ENCODE assay signal across 17 cellular contexts in the genomic region with DNA sequence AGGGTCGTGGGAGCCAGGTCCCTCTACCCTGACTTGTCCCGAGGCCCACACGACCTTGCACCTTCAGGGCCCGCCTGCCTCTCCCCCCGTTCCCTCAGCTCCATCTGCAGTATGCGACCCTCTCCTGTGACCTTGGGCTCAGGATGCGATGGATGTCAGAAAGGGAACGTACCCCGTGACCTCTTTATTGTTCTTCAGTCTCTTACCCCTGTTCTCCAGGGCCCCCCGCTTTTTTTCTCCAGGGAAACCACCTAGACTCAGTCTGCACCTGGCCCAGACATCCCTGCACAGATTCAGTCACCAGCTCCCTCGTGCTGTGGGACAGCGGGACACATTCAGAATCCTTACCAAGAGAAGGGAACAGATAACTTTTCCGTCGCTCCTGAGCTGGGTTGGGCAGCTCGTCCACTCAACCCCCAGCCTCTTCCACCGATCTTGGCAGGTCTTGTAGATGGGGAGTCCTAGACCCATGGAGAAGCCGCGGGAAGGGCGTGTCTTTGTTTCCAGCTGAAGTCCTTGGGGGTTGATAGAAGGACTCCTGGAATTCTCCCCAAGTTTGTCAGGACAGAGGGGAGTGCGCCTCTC. TPM values are rescaled to one million over a fixed set of nuclear protein-coding genes. Genes with fewer than 3 reads are reported as not detected.
"Had no signal": no experiment of that assay in that cellular context is flagged by ENCODE, and none has a peak within 500 bp of the region (broad histone marks: within the 10 kb centered on the region; RNA-seq: fewer than 3 reads in every experiment).

No MANE protein-coding gene starts in this region.

- H3K9ac ChIP-seq: parathyroid adenoma had no signal

- H3K9me3 ChIP-seq: breast epithelium, esophagus muscularis mucosa, vagina had no signal

- H2AFZ ChIP-seq: parathyroid adenoma had no signal

- H3K79me2 ChIP-seq: parathyroid adenoma had no signal

- H3K36me3 ChIP-seq: breast epithelium, esophagus muscularis mucosa, vagina had no signal

- H3K4me1 ChIP-seq: parathyroid adenoma had no signal

- H3K4me3 ChIP-seq: esophagus muscularis mucosa, vagina had no signal

- DNase-seq: activated gamma-delta T cell treated with Interleukin-2 at 50 U/mL for 16 hours; activated T-cell treated with anti-CD3 and anti-CD28 coated beads, Interleukin-2, amount 50 U/mL, for 72 hours; aorta; hypothalamus; kidney; left ventricle myocardium superior; T-helper 2 cell had no signal

- H3K27ac ChIP-seq: breast epithelium, dorsolateral prefrontal cortex, esophagus muscularis mucosa, parathyroid adenoma, vagina had no signal

- ATAC-seq: activated CD4-positive, CD25-positive, alpha-beta regulatory T cell treated with anti-CD3 and anti-CD28 coated beads, Interleukin-2, amount 50 U/mL, for 24 hours; activated T-cell treated with anti-CD3 and anti-CD28 coated beads, Interleukin-2, amount 50 U/mL, for 72 hours; left ventricle myocardium superior had no signal

RNA-seq across cellular contexts. Expression of a gene that starts 1.3 kb away (rescaled TPM):
- total RNA-seq: activated T-cell treated with anti-CD3 and anti-CD28 coated beads, Interleukin-2, amount 50 U/mL, for 72 hours; aorta; breast epithelium; cerebellum; fibroblast of villous mesenchyme; kidney; left ventricle myocardium superior; skeletal muscle tissue had no signal
- polyA plus RNA-seq: aorta had no signal

RNA-seq across cellular contexts. Expression of a gene that starts 28.7 kb away (rescaled TPM):
- total RNA-seq: activated T-cell treated with anti-CD3 and anti-CD28 coated beads, Interleukin-2, amount 50 U/mL, for 72 hours; fibroblast of villous mesenchyme; neural crest cell had no signal

RNA-seq across cellular contexts. Expression of a gene that starts 53.4 kb away (rescaled TPM):
- total RNA-seq: activated T-cell treated with anti-CD3 and anti-CD28 coated beads, Interleukin-2, amount 50 U/mL, for 72 hours; aorta; fibroblast of villous mesenchyme; neural crest cell; vagina had no signal
- polyA plus RNA-seq: aorta had no signal
